In the genomic region with DNA sequence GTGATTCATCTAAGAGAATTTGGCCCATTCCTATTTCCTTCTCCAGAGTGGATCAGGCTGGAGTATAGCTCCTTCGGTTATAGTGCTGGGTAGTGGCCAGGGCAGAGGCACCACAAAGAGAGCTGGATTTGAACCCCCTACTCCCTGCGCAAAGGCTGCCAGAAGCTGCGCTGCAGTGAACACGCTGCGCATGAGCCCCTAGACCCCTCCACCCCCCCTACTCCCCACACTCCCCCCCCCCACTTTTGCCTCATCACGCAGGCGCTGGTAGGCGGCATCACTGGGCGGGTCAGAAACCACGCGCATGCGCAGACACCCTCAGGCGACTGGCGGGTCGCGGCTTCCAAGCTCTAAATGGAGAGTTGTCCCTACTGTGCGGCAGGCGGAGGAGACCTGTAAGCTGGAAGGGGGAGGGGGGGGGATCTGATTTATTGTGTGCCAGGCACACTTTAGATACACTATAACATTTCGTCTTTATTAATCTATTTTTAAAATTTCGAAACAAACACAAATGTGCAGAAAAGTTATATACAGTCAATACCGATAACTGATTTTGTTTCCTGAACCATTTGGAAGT, we compare ENCODE assay signal across 8 cellular contexts. TPM values are rescaled to one million over a fixed set of nuclear protein-coding genes. Genes with fewer than 3 reads are reported as not detected.
DNase-seq lines count a peak whose midpoint lies in the region; ATAC-seq and TF ChIP-seq lines count a peak whose summit lies in the region.

No MANE protein-coding gene starts in this region.

- no peak overlapping the region for H3K4ac ChIP-seq in trophoblast cell (ENCODE audit: low read depth, low read length)

- peak; percentile 70 for ATAC-seq in GM21423 (IDR thresholded peaks at IDR 0.05; ENCODE audit: unreplicated experiment)
- peak; percentile 47 for ATAC-seq in activated naive CD8-positive, alpha-beta T cell treated with anti-CD3 and anti-CD28 coated beads, Interleukin-2, amount 50 U/mL, for 24 hours
- ATAC-seq in heart left ventricle: peak; percentile 53 to 79 (median 66)

- H3K9me3 Mint-ChIP-seq in activated naive CD8-positive, alpha-beta T cell treated with anti-CD3 and anti-CD28 coated beads, Interleukin-2, amount 50 U/mL, for 24 hours: no peaks in the 10 kb centered on the region

- H3K23ac ChIP-seq in trophoblast cell (ENCODE audit: low read length): no peak overlapping the region

- H3K27ac Mint-ChIP-seq in activated naive CD8-positive, alpha-beta T cell treated with anti-CD3 and anti-CD28 coated beads, Interleukin-2, amount 50 U/mL, for 24 hours: peak overlapping the region; percentile 93

- peaks cover 39% of the 10 kb centered on the region for H3K4me1 Mint-ChIP-seq in activated naive CD8-positive, alpha-beta T cell treated with anti-CD3 and anti-CD28 coated beads, Interleukin-2, amount 50 U/mL, for 24 hours

- intact Hi-C loops in heart left ventricle (cut with DNase I) (loop anchor here (1.0 to 10.0 kb wide), 12 partner anchors 7 to 205 kb away; a partner anchor contains a TSS), tibial artery (cut with DNase I; ENCODE audit: low total_unique reads) (loop anchor here (2.0 to 10.0 kb wide), 4 partner anchors 37 to 203 kb away; a partner anchor contains a TSS)

- H3K27ac ChIP-seq in SU-DHL-6 (ENCODE audit: low read depth, low read length): peak overlapping the region; percentile 86
- H3K27ac ChIP-seq in heart left ventricle: peak overlapping the region in 11 of 12 donors; percentile 56 to 80 (median 68)
- no peak overlapping the region for H3K27ac ChIP-seq in trophoblast cell (ENCODE audit: low read depth, low read length)
- peak overlapping the region; percentile 58 to 74 for H3K27ac ChIP-seq in tibial artery

- H2BK120ac ChIP-seq in trophoblast cell (ENCODE audit: insufficient read depth, low read length, poor library complexity): no peak overlapping the region

- no peak overlapping the region for H2BK5ac ChIP-seq in trophoblast cell (ENCODE audit: low read depth, low read length, poor library complexity)

- no peak for DNase-seq in BJ (ENCODE audit: low read depth)
- peak; percentile 92 for DNase-seq in NCI-H1105 (lab: John Stamatoyannopoulos, UW)
- peak; percentile 96 for DNase-seq in activated naive CD8-positive, alpha-beta T cell treated with anti-CD3 and anti-CD28 coated beads, Interleukin-2, amount 50 U/mL, for 24 hours
- DNase-seq in heart left ventricle: peak; percentile 91 to 98 (median 93)
- peak; percentile 78 to 91 for DNase-seq in trophoblast cell
- peak; percentile 88 to 93 for DNase-seq in tibial artery

- H3K18ac ChIP-seq in trophoblast cell (ENCODE audit: low read length): no peak overlapping the region

- H3K9me3 ChIP-seq in SU-DHL-6 (ENCODE audit: insufficient read depth, low read length) (no peaks in the 10 kb centered on the region), heart left ventricle (no peaks in the 10 kb centered on the region), trophoblast cell (ENCODE audit: insufficient read depth, low read depth, low read length) (no peaks in the 10 kb centered on the region), tibial artery (no peaks in the 10 kb centered on the region)

- CTCF ChIA-PET in BJ (lab: Yijun Ruan, JAX): interaction anchor here (0.5 to 1.6 kb wide), 21 partner anchors 11 to 204 kb away, joined by 3 to 7 read pairs (median 3); a partner anchor contains a TSS

- H3K9ac ChIP-seq in SU-DHL-6 (ENCODE audit: low read length): peak overlapping the region; percentile 65
- peak overlapping the region; percentile 18 for H3K9ac ChIP-seq in trophoblast cell (ENCODE audit: low read length)

- POLR2A ChIA-PET in BJ (lab: Charles Lee): interaction anchor here (0.6 kb wide), 1 partner anchor 24 kb away, joined by 11 read pairs; no protein-coding TSS in a partner anchor

- H2AFZ ChIP-seq in SU-DHL-6 (ENCODE audit: low read depth, low read length, severe bottlenecking) (peak overlapping the region; percentile 46), trophoblast cell (ENCODE audit: insufficient read depth, low read length, poor library complexity) (no peak overlapping the region)

- H3K36me3 ChIP-seq in BJ (ENCODE audit: control insufficient read depth, insufficient read depth, low read length) (peaks cover 9% of the 10 kb centered on the region), SU-DHL-6 (ENCODE audit: low read length) (0 out of 2 replicates have a peak, but pooled peaks cover 7% of the 10 kb centered on the region), heart left ventricle (peaks cover 0 to 22% (median 16%) of the 10 kb centered on the region in 9 donors), trophoblast cell (ENCODE audit: control insufficient read depth in 1 of 2, insufficient read depth in 2 of 2, low read length in 2 of 2) (peaks cover 4 to 10% of the 10 kb centered on the region in 2 experiments), tibial artery (peaks cover 13 to 21% (median 16%) of the 10 kb centered on the region in 3 donors)

- H4K12ac ChIP-seq in trophoblast cell (ENCODE audit: low read depth, low read length): peak overlapping the region; percentile 56

- WGBS in heart left ventricle, 4 donors: 11 to 19% (median 13%) methylated on average over 19 to 21 of the region's 21 CpGs
- WGBS in trophoblast cell (ENCODE audit: extremely low coverage, insufficient coverage, insufficient read length): no CpG with 5 or more reads among the region's 21 CpGs

- H2AK5ac ChIP-seq in trophoblast cell (ENCODE audit: low read length): no peak overlapping the region

- H3K4me2 ChIP-seq in SU-DHL-6 (ENCODE audit: low read depth, low read length, poor library complexity, severe bottlenecking) (peak overlapping the region; percentile 83), trophoblast cell (ENCODE audit: low read length) (peak overlapping the region; percentile 59)

- no peaks in the 10 kb centered on the region for H4K20me1 ChIP-seq in SU-DHL-6 (ENCODE audit: low read depth, low read length)

- H3K4me3 ChIP-seq in BJ (ENCODE audit: low read depth, low read length): peak overlapping the region; percentile 51
- H3K4me3 ChIP-seq in SU-DHL-6 (ENCODE audit: insufficient read depth, low read length, poor library complexity, severe bottlenecking): peak overlapping the region; percentile 72
- peak overlapping the region in 11 of 12 donors; percentile 16 to 63 (median 53) for H3K4me3 ChIP-seq in heart left ventricle
- H3K4me3 ChIP-seq in trophoblast cell (ENCODE audit: low read depth, low read length): no peak overlapping the region
- peak overlapping the region; percentile 43 to 56 for H3K4me3 ChIP-seq in tibial artery

- H3F3A ChIP-seq in SU-DHL-6 (ENCODE audit: insufficient read depth): peaks cover 20% of the 10 kb centered on the region

- no peaks in the 10 kb centered on the region for H3K27me3 Mint-ChIP-seq in activated naive CD8-positive, alpha-beta T cell treated with anti-CD3 and anti-CD28 coated beads, Interleukin-2, amount 50 U/mL, for 24 hours

- peak overlapping the region; percentile 74 for H4K8ac ChIP-seq in trophoblast cell (ENCODE audit: low read depth, low read length)

- no peak overlapping the region for H4K91ac ChIP-seq in trophoblast cell (ENCODE audit: low read depth, low read length)

- no peak overlapping the region for H2BK12ac ChIP-seq in trophoblast cell (ENCODE audit: low read length)

- no peaks in the 10 kb centered on the region for H3K27me3 ChIP-seq in BJ (ENCODE audit: control insufficient read depth, insufficient read depth, low read length)
- H3K27me3 ChIP-seq in SU-DHL-6 (ENCODE audit: low read length): no peaks in the 10 kb centered on the region
- no peaks in the 10 kb centered on the region for H3K27me3 ChIP-seq in heart left ventricle
- no peaks in the 10 kb centered on the region for H3K27me3 ChIP-seq in trophoblast cell (ENCODE audit: insufficient read depth, low read length)
- H3K27me3 ChIP-seq in tibial artery: no peaks in the 10 kb centered on the region

- peak overlapping the region; percentile 88 for H3K4me3 Mint-ChIP-seq in activated naive CD8-positive, alpha-beta T cell treated with anti-CD3 and anti-CD28 coated beads, Interleukin-2, amount 50 U/mL, for 24 hours

- H3K79me2 ChIP-seq in SU-DHL-6 (ENCODE audit: insufficient read depth, low read length) (peaks cover 43% of the 10 kb centered on the region), trophoblast cell (ENCODE audit: control insufficient read depth, insufficient read depth, low read length, poor library complexity) (no peaks in the 10 kb centered on the region)

- no peaks in the 10 kb centered on the region for H3K79me1 ChIP-seq in trophoblast cell (ENCODE audit: low read length)

- peaks cover 11% of the 10 kb centered on the region for H3K36me3 Mint-ChIP-seq in activated naive CD8-positive, alpha-beta T cell treated with anti-CD3 and anti-CD28 coated beads, Interleukin-2, amount 50 U/mL, for 24 hours (ENCODE audit: low read depth)

- no peak for TF ChIP-seq CTCF in BJ (IDR thresholded peaks at IDR 0.05; ENCODE audit: insufficient read depth, low read depth, low read length)
- no peak for TF ChIP-seq CTCF in SU-DHL-6 (IDR thresholded peaks at IDR 0.05; ENCODE audit: insufficient read depth, low read length, poor library complexity, severe bottlenecking)
- no peak for TF ChIP-seq CTCF in heart left ventricle (IDR thresholded peaks at IDR 0.05)
- TF ChIP-seq CTCF in tibial artery (IDR thresholded peaks at IDR 0.05): no peak

- no peak overlapping the region for H3K14ac ChIP-seq in trophoblast cell (ENCODE audit: low read length)

- H3K4me1 ChIP-seq in heart left ventricle (peaks cover 0 to 39% (median 19%) of the 10 kb centered on the region in 12 donors), trophoblast cell (ENCODE audit: control insufficient read depth in 1 of 2, insufficient read depth in 2 of 2, low read length in 2 of 2) (peaks cover 0 to 9% of the 10 kb centered on the region in 2 experiments), tibial artery (peaks cover 0 to 39% (median 26%) of the 10 kb centered on the region in 4 donors)

- H3K9me2 ChIP-seq in SU-DHL-6 (replicated peaks; ENCODE audit: insufficient read depth, low read length): no peaks in the 10 kb centered on the region

- no peak for TF ChIP-seq POLR2A in heart left ventricle (IDR thresholded peaks at IDR 0.05)

RNA-seq across cellular contexts. Expression of a gene that starts 38.7 kb away (rescaled TPM):
- polyA plus RNA-seq in BJ (2011; rRNA removed) (56.6 and 164 TPM in 2 replicates), heart left ventricle (10 to 100 TPM; 37.0 to 39.0 TPM)
- 25.8 and 27.1 TPM in 2 replicates for polyA minus RNA-seq in BJ (2011; rRNA and poly(A)+ RNA removed)
- total RNA-seq in heart left ventricle: 100 to 1,000 TPM in 1 of 9 donors, 10 to 100 TPM in 8; 35.9 to 108 (median 55.5) TPM
- 433 and 454 TPM in 2 replicates for polyA plus RNA-seq in trophoblast cell (2013)

RNA-seq across cellular contexts. Expression of a gene that starts 58.0 kb away (rescaled TPM):
- polyA plus RNA-seq in BJ (2011; rRNA removed): 0.69 and 1.1 TPM in 2 replicates
- 0.33 TPM in 1 of 2 replicates, not detected in the other for polyA minus RNA-seq in BJ (2011; rRNA and poly(A)+ RNA removed)
- 1 to 10 TPM in 4 of 9 donors, under 1 TPM in 3, not detected in 2; 0.67 to 1.5 (median 1.0) TPM for total RNA-seq in heart left ventricle
- polyA plus RNA-seq in heart left ventricle: 1 to 10 TPM in 1 of 2 donors, under 1 TPM in 1; 0.65 to 1.1 TPM
- 0.47 and 0.78 TPM in 2 replicates for polyA plus RNA-seq in trophoblast cell (2013)
